In the genomic region with DNA sequence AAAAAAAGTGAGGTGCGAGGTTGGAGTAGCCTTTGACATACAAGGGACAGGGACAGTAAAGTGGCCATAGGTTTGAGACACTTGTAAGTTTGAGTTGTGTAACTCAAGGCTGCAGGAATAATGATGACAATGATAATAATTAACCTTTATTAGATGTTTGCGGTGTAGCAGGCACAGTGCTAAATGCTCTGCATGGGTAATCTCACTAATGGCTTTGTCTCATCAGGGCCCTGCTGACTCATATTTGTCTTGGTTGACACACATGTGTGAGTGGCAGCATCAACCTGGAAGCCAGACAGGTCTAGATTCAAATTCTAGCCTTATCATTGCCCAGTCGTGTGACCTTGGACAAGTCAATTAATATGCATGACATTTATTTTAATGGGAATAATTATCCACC, we compare ENCODE assay signal across 14 cellular contexts.
DNase-seq lines count a peak whose midpoint lies in the region; ATAC-seq, FAIRE-seq and TF ChIP-seq lines count a peak whose summit lies in the region.
"Had no signal": no experiment of that assay in that cellular context is flagged by ENCODE, and none has a peak within 500 bp of the region (broad histone marks: within the 10 kb centered on the region; RNA-seq: fewer than 3 reads in every experiment).

No MANE protein-coding gene starts in this region.

- FAIRE-seq in GM12878 (lab: Jason Lieb, UNC) = no peak
- FAIRE-seq: GM12892 had no signal

- CTCF ChIA-PET in GM12878 (lab: Yijun Ruan, JAX) = no interaction called here
- CTCF ChIA-PET in activated naive CD4-positive, alpha-beta T cell treated with anti-CD3 and anti-CD28 coated beads, Interleukin-2, amount 10 ng/mL, durations not matched to agents 7 days and 5 days (lab: Charles Lee) = no interaction called here

- BruUV-seq in GM12878 (replicated peaks; lab: Mats Ljungman, UMichigan) = no TSS peak

- H3K27ac ChIP-seq in GM12878 (ENCODE audit: control insufficient read depth, insufficient read depth) = no peak overlapping the region
- no peak overlapping the region for H3K27ac ChIP-seq in substantia nigra (ENCODE audit: low read depth, low read length, poor library complexity, severe bottlenecking)
- H3K27ac ChIP-seq: thoracic aorta, WERI-Rb-1 had no signal

- no peak for TF ChIP-seq CTCF in GM12878 (IDR thresholded peaks at IDR 0.05 in 2 of 3, conservative IDR thresholded peaks at IDR 0.05 in 1 of 3; ENCODE audit: control insufficient read depth in 2 of 3, extremely low read depth in 1 of 3, insufficient read depth in 1 of 3, low read depth in 3 of 3, low read length in 3 of 3)

- H3K4me3 ChIP-seq in GM12878 = no peak overlapping the region
- H3K4me3 ChIP-seq: thoracic aorta had no signal

- no peaks in the 10 kb centered on the region for H3K9me3 Mint-ChIP-seq in activated naive CD4-positive, alpha-beta T cell treated with anti-CD3 and anti-CD28 coated beads, Interleukin-2, amount 10 ng/mL, durations not matched to agents 7 days and 5 days
- H3K9me3 Mint-ChIP-seq: activated T-cell treated with anti-CD3 and anti-CD28 coated beads, Interleukin-2, amount 50 U/mL, for 4 hours had no signal

- in situ Hi-C loops in GM12878 (cut with MboI) = no loop called here

- intact Hi-C loops in GM12878 (cut with micrococcal nuclease; ENCODE audit: unreplicated experiment) = loop anchor here (2.0 kb wide), 1 partner anchor 37 kb away; no protein-coding TSS in a partner anchor

- H3K27me3 Mint-ChIP-seq in activated naive CD4-positive, alpha-beta T cell treated with anti-CD3 and anti-CD28 coated beads, Interleukin-2, amount 10 ng/mL, durations not matched to agents 7 days and 5 days = no peaks in the 10 kb centered on the region

- H3K4me1 ChIP-seq in GM12878 (ENCODE audit: control insufficient read depth, insufficient read depth, low read length) = no peaks in the 10 kb centered on the region

- WGBS in GM12878 (ENCODE audit: insufficient coverage, insufficient replicate concordance, low lambda C conversion rate, missing lambda C conversion rate) = 22% methylated on average over 3 of the region's 3 CpGs

- TF ChIP-seq POLR2A in GM12878 (IDR thresholded peaks at IDR 0.05; ENCODE audit: low read depth, low read length) = no peak

- no peaks in the 10 kb centered on the region for H4K20me1 ChIP-seq in GM12878 (ENCODE audit: control insufficient read depth, insufficient read depth)

- no peaks in the 10 kb centered on the region for H3K36me3 Mint-ChIP-seq in activated naive CD4-positive, alpha-beta T cell treated with anti-CD3 and anti-CD28 coated beads, Interleukin-2, amount 10 ng/mL, durations not matched to agents 7 days and 5 days

- H3K4me2 ChIP-seq in GM12878 (ENCODE audit: control insufficient read depth, insufficient read depth) = no peak overlapping the region; the same call in 1 of the 2 replicates

- no peaks in the 10 kb centered on the region for H3K9me3 ChIP-seq in GM12878 (replicated peaks; ENCODE audit: control insufficient read depth, insufficient read depth, low read length)
- H3K9me3 ChIP-seq: thoracic aorta had no signal

- no peaks in the 10 kb centered on the region for H3K27me3 ChIP-seq in GM12878 (replicated peaks in 1 of 2; ENCODE audit: control insufficient read depth in 2 of 2, insufficient read depth in 2 of 2, low read length in 1 of 2)

- SMC1A ChIA-PET in GM12878 (lab: Charles Lee; ENCODE audit: uncharacterized antibody, unreplicated experiment) = no interaction called here

- peak; percentile 58 to 86; a peak in 3 of 4 replicates for TF ChIP-seq EP300 in GM12878 (IDR thresholded peaks at IDR 0.05; ENCODE audit: borderline replicate concordance in 1 of 2, control insufficient read depth in 1 of 2, low read depth in 2 of 2, low read length in 2 of 2)

- peak; percentile 47 for DNase-seq in GM12878 (ENCODE audit: low read depth, low spot score)
- no peak for DNase-seq in left lobe of liver (ENCODE audit: low spot score)
- DNase-seq in substantia nigra (lab: John Stamatoyannopoulos, UW) = no peak
- no peak for DNase-seq in activated naive CD4-positive, alpha-beta T cell treated with anti-CD3 and anti-CD28 coated beads, Interleukin-2, amount 10 ng/mL, durations not matched to agents 7 days and 5 days
- no peak for DNase-seq in NCI-H2029 treated with DMSO at 0.1 percent for 48 hours (lab: John Stamatoyannopoulos, UW)
- DNase-seq: activated T-cell treated with anti-CD3 and anti-CD28 coated beads, Interleukin-2, amount 50 U/mL, for 4 hours; islet precursor cell; NCI-H2081 treated with DMSO at 0.1 percent for 48 hours; WERI-Rb-1 had no signal

- no peak for TF ChIP-seq RAD21 in GM12878 (IDR thresholded peaks at IDR 0.05; ENCODE audit: insufficient read depth, low read depth, low read length)

- H2AFZ ChIP-seq in GM12878 (ENCODE audit: control insufficient read depth, low read depth, low read length) = no peak overlapping the region

- no peaks in the 10 kb centered on the region for H3K79me2 ChIP-seq in GM12878 (ENCODE audit: control insufficient read depth, insufficient read depth, low read length)

- peak; percentile 100 for ATAC-seq in GM18858 (IDR thresholded peaks at IDR 0.05; ENCODE audit: unreplicated experiment)
- peak; percentile 95 for ATAC-seq in GM21390 (IDR thresholded peaks at IDR 0.05; ENCODE audit: unreplicated experiment)
- peak; percentile 93 for ATAC-seq in HG03045 (IDR thresholded peaks at IDR 0.05; ENCODE audit: unreplicated experiment)
- ATAC-seq in GM12878 = peak; percentile 99
- ATAC-seq in left lobe of liver = no peak
- ATAC-seq: activated T-cell treated with anti-CD3 and anti-CD28 coated beads, Interleukin-2, amount 50 U/mL, for 4 hours had no signal

- no peak overlapping the region for H3K9ac ChIP-seq in GM12878 (ENCODE audit: control insufficient read depth, insufficient read depth, low read length)

- H3K27ac Mint-ChIP-seq in activated naive CD4-positive, alpha-beta T cell treated with anti-CD3 and anti-CD28 coated beads, Interleukin-2, amount 10 ng/mL, durations not matched to agents 7 days and 5 days = no peak overlapping the region

- H3K4me1 Mint-ChIP-seq in activated naive CD4-positive, alpha-beta T cell treated with anti-CD3 and anti-CD28 coated beads, Interleukin-2, amount 10 ng/mL, durations not matched to agents 7 days and 5 days = no peaks in the 10 kb centered on the region

- RAD21 ChIA-PET in GM12878 (lab: Charles Lee; ENCODE audit: unreplicated experiment) = no interaction called here

- H3K36me3 ChIP-seq in GM12878 (ENCODE audit: control insufficient read depth in 2 of 2, insufficient read depth in 2 of 2, low read length in 1 of 2) = no peaks in the 10 kb centered on the region
- H3K36me3 ChIP-seq: thoracic aorta, WERI-Rb-1 had no signal

- POLR2A ChIA-PET in GM12878 (lab: Charles Lee) = no interaction called here

- no peak overlapping the region for H3K4me3 Mint-ChIP-seq in activated naive CD4-positive, alpha-beta T cell treated with anti-CD3 and anti-CD28 coated beads, Interleukin-2, amount 10 ng/mL, durations not matched to agents 7 days and 5 days
- H3K4me3 Mint-ChIP-seq: activated T-cell treated with anti-CD3 and anti-CD28 coated beads, Interleukin-2, amount 50 U/mL, for 4 hours had no signal

TF ChIP-seq in GM12878, 131 proteins besides CTCF, POLR2A, EP300 and RAD21 (continues in another document):
- no peak for TF ChIP-seq STAT1 (conservative IDR thresholded peaks at IDR 0.05)
- TF ChIP-seq, protein P1, sequence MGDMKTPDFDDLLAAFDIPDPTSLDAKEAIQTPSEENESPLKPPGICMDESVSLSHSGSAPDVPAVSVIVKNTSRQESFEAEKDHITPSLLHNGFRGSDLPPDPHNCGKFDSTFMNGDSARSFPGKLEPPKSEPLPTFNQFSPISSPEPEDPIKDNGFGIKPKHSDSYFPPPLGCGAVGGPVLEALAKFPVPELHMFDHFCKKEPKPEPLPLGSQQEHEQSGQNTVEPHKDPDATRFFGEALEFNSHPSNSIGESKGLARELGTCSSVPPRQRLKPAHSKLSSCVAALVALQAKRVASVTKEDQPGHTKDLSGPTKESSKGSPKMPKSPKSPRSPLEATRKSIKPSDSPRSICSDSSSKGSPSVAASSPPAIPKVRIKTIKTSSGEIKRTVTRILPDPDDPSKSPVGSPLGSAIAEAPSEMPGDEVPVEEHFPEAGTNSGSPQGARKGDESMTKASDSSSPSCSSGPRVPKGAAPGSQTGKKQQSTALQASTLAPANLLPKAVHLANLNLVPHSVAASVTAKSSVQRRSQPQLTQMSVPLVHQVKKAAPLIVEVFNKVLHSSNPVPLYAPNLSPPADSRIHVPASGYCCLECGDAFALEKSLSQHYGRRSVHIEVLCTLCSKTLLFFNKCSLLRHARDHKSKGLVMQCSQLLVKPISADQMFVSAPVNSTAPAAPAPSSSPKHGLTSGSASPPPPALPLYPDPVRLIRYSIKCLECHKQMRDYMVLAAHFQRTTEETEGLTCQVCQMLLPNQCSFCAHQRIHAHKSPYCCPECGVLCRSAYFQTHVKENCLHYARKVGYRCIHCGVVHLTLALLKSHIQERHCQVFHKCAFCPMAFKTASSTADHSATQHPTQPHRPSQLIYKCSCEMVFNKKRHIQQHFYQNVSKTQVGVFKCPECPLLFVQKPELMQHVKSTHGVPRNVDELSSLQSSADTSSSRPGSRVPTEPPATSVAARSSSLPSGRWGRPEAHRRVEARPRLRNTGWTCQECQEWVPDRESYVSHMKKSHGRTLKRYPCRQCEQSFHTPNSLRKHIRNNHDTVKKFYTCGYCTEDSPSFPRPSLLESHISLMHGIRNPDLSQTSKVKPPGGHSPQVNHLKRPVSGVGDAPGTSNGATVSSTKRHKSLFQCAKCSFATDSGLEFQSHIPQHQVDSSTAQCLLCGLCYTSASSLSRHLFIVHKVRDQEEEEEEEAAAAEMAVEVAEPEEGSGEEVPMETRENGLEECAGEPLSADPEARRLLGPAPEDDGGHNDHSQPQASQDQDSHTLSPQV (IDR thresholded peaks at IDR 0.05) = no peak
